Comparison of ENCODE assay signal across 23 cellular contexts in the genomic region with DNA sequence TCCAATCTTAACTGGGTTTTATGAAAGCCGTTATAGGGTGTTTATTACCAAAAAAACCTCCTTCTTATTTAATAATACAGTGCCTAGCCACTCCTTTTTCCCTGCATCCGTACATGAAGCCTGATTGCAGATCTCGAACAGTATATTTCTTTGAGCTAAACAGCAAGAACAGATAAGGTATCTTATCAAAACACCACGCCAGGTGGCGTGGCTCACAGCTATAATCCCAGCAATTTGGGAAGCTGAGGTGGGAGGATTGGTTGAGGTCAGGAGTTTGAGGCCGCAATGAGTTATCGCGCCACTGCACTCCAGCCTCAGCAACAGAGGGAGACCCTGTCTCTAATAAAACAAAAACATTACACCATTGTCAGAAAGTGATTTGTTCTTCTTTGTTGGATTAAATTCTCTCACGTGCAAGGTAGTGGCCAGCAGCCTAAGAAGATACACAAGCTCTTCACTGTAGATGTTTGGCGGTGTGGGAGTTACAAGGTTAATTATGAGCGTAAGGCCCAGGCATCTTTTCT.
"Had no signal": no experiment of that assay in that cellular context is flagged by ENCODE, and none has a peak within 500 bp of the region (broad histone marks: within the 10 kb centered on the region; RNA-seq: fewer than 3 reads in every experiment).

No MANE protein-coding gene starts in this region.

- H3K27me3 ChIP-seq: esophagus squamous epithelium, ovary, suprapubic skin, tibial artery had no signal

- H3K36me3 ChIP-seq: ovary, prostate gland, suprapubic skin, tibial artery had no signal

- H3K4me3 Mint-ChIP-seq: activated B cell treated with CpG ODN at 0.5 μM for 24 hours; activated CD8-positive, alpha-beta memory T cell treated with anti-CD3 and anti-CD28 coated beads, Interleukin-2, amount 10 ng/mL, durations not matched to agents 7 days and 5 days; activated CD8-positive, alpha-beta T cell treated with anti-CD3 and anti-CD28 coated beads, Interleukin-2, amount 10 ng/mL, durations not matched to agents 7 days and 5 days; activated naive CD4-positive, alpha-beta T cell treated with anti-CD3 and anti-CD28 coated beads, Interleukin-2, amount 50 U/mL, for 24 hours; activated naive CD8-positive, alpha-beta T cell treated with anti-CD3 and anti-CD28 coated beads, Interleukin-2, amount 50 U/mL, for 24 hours; dendritic cell treated with granulocyte-macrophage colony-stimulating factor and Interleukin-4, amounts not matched to agents 40 ng/mL and 50 ng/mL, for 4 days; natural killer cell; stimulated activated naive B cell treated with anti-CD40 and anti-IgM and Interleukin-4, amounts not matched to agents 10 μg/mL and 1 μg/mL and 100 μg/mL, for 72 hours had no signal

- H3K27me3 Mint-ChIP-seq: activated naive CD4-positive, alpha-beta T cell treated with anti-CD3 and anti-CD28 coated beads, Interleukin-2, amount 50 U/mL, for 24 hours; activated naive CD8-positive, alpha-beta T cell treated with anti-CD3 and anti-CD28 coated beads, Interleukin-2, amount 50 U/mL, for 24 hours had no signal

- H3K27ac ChIP-seq: epithelial cell of prostate, esophagus squamous epithelium, ovary, prostate gland, suprapubic skin, tibial artery had no signal

- H3K27ac Mint-ChIP-seq: activated B cell treated with CpG ODN at 0.5 μM for 24 hours; activated CD8-positive, alpha-beta memory T cell treated with anti-CD3 and anti-CD28 coated beads, Interleukin-2, amount 10 ng/mL, durations not matched to agents 7 days and 5 days; activated CD8-positive, alpha-beta T cell treated with anti-CD3 and anti-CD28 coated beads, Interleukin-2, amount 10 ng/mL, durations not matched to agents 7 days and 5 days; activated naive CD8-positive, alpha-beta T cell treated with anti-CD3 and anti-CD28 coated beads, Interleukin-2, amount 50 U/mL, for 24 hours; activated T-helper 2 cell treated with anti-CD3 and anti-CD28 coated beads, Interferon-gamma antibody, Interleukin-2, Interleukin-4, amounts not matched to agents 10 μg/mL and 5 μg/mL and 100 μg/mL, durations not matched to agents 14 hours and 24 hours and 36 hours; dendritic cell treated with granulocyte-macrophage colony-stimulating factor and Interleukin-4, amounts not matched to agents 40 ng/mL and 50 ng/mL, for 4 days; natural killer cell; stimulated activated naive B cell treated with anti-CD40 and anti-IgM and Interleukin-4, amounts not matched to agents 10 μg/mL and 1 μg/mL and 100 μg/mL, for 72 hours had no signal

- H3K9me3 ChIP-seq: esophagus squamous epithelium, ovary, prostate gland, suprapubic skin, tibial artery had no signal

- DNase-seq: activated B cell treated with CpG ODN at 0.5 μM for 24 hours; activated CD8-positive, alpha-beta memory T cell treated with anti-CD3 and anti-CD28 coated beads, Interleukin-2, amount 10 ng/mL, durations not matched to agents 7 days and 5 days; activated CD8-positive, alpha-beta T cell treated with anti-CD3 and anti-CD28 coated beads, Interleukin-2, amount 10 ng/mL, durations not matched to agents 7 days and 5 days; activated naive CD8-positive, alpha-beta T cell treated with anti-CD3 and anti-CD28 coated beads, Interleukin-2, amount 50 U/mL, for 24 hours; activated T-cell treated with anti-CD3 and anti-CD28 coated beads, Interleukin-2, amount 50 U/mL, for 48 hours; amygdala; central memory CD4-positive, alpha-beta T cell; esophagus squamous epithelium; foreskin melanocyte; natural killer cell; ovary; retina; stimulated activated CD4-positive, alpha-beta T cell treated with anti-CD3 and anti-CD28 coated beads, Interleukin-15, amount 100 ng/mL, for 24 hours; stimulated activated CD4-positive, alpha-beta T cell treated with anti-CD3 and anti-CD28 coated beads, Interleukin-2, amount 100 ng/mL, for 24 hours; stimulated activated naive B cell treated with anti-CD40 and anti-IgM and Interleukin-4, amounts not matched to agents 10 μg/mL and 1 μg/mL and 100 μg/mL, for 72 hours; T-helper 2 cell; tibial artery had no signal

- ATAC-seq: activated CD8-positive, alpha-beta memory T cell treated with anti-CD3 and anti-CD28 coated beads, Interleukin-2, amount 10 ng/mL, durations not matched to agents 7 days and 5 days; activated CD8-positive, alpha-beta T cell treated with anti-CD3 and anti-CD28 coated beads, Interleukin-2, amount 10 ng/mL, durations not matched to agents 7 days and 5 days; activated naive CD8-positive, alpha-beta T cell treated with anti-CD3 and anti-CD28 coated beads, Interleukin-2, amount 50 U/mL, for 24 hours; natural killer cell; stimulated activated naive B cell treated with anti-CD40 and anti-IgM and Interleukin-4, amounts not matched to agents 10 μg/mL and 1 μg/mL and 100 μg/mL, for 72 hours had no signal

- H3K36me3 Mint-ChIP-seq: activated CD8-positive, alpha-beta memory T cell treated with anti-CD3 and anti-CD28 coated beads, Interleukin-2, amount 10 ng/mL, durations not matched to agents 7 days and 5 days; activated naive CD4-positive, alpha-beta T cell treated with anti-CD3 and anti-CD28 coated beads, Interleukin-2, amount 50 U/mL, for 24 hours; natural killer cell; stimulated activated naive B cell treated with anti-CD40 and anti-IgM and Interleukin-4, amounts not matched to agents 10 μg/mL and 1 μg/mL and 100 μg/mL, for 72 hours had no signal

- H3K4me1 Mint-ChIP-seq: activated CD8-positive, alpha-beta memory T cell treated with anti-CD3 and anti-CD28 coated beads, Interleukin-2, amount 10 ng/mL, durations not matched to agents 7 days and 5 days; stimulated activated naive B cell treated with anti-CD40 and anti-IgM and Interleukin-4, amounts not matched to agents 10 μg/mL and 1 μg/mL and 100 μg/mL, for 72 hours had no signal

- H3K4me3 ChIP-seq: esophagus squamous epithelium, ovary, prostate gland, suprapubic skin, tibial artery had no signal

- H3K9me3 Mint-ChIP-seq: activated B cell treated with CpG ODN at 0.5 μM for 24 hours; activated naive CD4-positive, alpha-beta T cell treated with anti-CD3 and anti-CD28 coated beads, Interleukin-2, amount 50 U/mL, for 24 hours; activated naive CD8-positive, alpha-beta T cell treated with anti-CD3 and anti-CD28 coated beads, Interleukin-2, amount 50 U/mL, for 24 hours; activated T-helper 2 cell treated with anti-CD3 and anti-CD28 coated beads, Interferon-gamma antibody, Interleukin-2, Interleukin-4, amounts not matched to agents 10 μg/mL and 5 μg/mL and 100 μg/mL, durations not matched to agents 14 hours and 24 hours and 36 hours; dendritic cell treated with granulocyte-macrophage colony-stimulating factor and Interleukin-4, amounts not matched to agents 40 ng/mL and 50 ng/mL, for 4 days; natural killer cell; stimulated activated naive B cell treated with anti-CD40 and anti-IgM and Interleukin-4, amounts not matched to agents 10 μg/mL and 1 μg/mL and 100 μg/mL, for 72 hours had no signal

- H3K4me1 ChIP-seq: prostate gland had no signal
